1 cellular context compared by ENCODE assay signal in the genomic region with DNA sequence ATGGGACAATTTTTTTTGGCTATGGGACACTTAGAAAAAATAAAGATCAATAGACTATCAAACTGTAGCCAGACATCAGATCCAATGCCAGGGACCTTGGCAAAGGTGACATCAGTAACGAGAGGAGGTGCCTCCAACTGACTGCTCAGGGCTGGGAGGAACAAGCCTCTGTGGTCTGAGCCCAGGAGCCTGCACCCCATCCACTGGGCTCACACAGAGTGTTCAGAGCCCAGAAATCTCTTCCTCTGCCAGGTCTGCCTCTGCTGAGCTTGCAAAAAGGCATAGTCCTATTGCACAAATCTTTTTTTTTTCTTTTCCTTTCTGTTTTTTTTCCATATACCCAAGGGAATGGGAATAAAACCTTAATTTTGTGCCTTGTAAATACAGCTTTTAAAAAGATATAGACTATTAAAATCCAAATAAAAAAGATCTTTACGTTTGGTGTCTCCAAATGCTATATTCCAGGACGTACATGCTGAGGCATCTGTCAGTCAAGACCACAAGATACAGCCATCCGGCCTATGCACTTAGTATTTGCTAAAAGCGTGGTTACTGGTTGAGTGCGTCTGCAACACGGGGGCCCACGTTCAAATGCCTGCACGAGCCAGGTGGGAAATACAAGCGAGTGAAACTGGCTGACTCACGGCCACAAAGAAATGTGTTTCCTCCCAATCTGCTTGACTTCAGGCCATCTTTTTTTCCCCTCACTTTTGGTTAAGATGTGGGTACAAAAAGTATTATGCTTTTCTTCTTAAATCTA.
TF ChIP-seq lines count a peak whose summit lies in the region.

No MANE protein-coding gene starts in this region.

TF ChIP-seq in GM23338, 12 proteins besides CTCF, POLR2A, EP300 and RAD21 (continued from another document):
- TF ChIP-seq, protein P1, sequence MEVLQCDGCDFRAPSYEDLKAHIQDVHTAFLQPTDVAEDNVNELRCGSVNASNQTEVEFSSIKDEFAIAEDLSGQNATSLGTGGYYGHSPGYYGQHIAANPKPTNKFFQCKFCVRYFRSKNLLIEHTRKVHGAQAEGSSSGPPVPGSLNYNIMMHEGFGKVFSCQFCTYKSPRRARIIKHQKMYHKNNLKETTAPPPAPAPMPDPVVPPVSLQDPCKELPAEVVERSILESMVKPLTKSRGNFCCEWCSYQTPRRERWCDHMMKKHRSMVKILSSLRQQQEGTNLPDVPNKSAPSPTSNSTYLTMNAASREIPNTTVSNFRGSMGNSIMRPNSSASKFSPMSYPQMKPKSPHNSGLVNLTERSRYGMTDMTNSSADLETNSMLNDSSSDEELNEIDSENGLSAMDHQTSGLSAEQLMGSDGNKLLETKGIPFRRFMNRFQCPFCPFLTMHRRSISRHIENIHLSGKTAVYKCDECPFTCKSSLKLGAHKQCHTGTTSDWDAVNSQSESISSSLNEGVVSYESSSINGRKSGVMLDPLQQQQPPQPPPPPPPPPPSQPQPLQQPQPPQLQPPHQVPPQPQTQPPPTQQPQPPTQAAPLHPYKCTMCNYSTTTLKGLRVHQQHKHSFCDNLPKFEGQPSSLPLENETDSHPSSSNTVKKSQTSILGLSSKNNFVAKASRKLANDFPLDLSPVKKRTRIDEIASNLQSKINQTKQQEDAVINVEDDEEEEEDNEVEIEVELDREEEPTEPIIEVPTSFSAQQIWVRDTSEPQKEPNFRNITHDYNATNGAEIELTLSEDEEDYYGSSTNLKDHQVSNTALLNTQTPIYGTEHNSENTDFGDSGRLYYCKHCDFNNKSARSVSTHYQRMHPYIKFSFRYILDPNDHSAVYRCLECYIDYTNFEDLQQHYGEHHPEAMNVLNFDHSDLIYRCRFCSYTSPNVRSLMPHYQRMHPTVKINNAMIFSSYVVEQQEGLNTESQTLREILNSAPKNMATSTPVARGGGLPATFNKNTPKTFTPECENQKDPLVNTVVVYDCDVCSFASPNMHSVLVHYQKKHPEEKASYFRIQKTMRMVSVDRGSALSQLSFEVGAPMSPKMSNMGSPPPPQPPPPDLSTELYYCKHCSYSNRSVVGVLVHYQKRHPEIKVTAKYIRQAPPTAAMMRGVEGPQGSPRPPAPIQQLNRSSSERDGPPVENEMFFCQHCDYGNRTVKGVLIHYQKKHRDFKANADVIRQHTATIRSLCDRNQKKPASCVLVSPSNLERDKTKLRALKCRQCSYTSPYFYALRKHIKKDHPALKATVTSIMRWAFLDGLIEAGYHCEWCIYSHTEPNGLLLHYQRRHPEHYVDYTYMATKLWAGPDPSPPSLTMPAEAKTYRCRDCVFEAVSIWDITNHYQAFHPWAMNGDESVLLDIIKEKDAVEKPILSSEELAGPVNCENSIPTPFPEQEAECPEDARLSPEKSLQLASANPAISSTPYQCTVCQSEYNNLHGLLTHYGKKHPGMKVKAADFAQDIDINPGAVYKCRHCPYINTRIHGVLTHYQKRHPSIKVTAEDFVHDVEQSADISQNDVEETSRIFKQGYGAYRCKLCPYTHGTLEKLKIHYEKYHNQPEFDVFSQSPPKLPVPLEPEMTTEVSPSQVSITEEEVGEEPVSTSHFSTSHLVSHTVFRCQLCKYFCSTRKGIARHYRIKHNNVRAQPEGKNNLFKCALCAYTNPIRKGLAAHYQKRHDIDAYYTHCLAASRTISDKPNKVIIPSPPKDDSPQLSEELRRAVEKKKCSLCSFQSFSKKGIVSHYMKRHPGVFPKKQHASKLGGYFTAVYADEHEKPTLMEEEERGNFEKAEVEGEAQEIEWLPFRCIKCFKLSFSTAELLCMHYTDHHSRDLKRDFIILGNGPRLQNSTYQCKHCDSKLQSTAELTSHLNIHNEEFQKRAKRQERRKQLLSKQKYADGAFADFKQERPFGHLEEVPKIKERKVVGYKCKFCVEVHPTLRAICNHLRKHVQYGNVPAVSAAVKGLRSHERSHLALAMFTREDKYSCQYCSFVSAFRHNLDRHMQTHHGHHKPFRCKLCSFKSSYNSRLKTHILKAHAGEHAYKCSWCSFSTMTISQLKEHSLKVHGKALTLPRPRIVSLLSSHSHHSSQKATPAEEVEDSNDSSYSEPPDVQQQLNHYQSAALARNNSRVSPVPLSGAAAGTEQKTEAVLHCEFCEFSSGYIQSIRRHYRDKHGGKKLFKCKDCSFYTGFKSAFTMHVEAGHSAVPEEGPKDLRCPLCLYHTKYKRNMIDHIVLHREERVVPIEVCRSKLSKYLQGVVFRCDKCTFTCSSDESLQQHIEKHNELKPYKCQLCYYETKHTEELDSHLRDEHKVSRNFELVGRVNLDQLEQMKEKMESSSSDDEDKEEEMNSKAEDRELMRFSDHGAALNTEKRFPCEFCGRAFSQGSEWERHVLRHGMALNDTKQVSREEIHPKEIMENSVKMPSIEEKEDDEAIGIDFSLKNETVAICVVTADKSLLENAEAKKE (CRISPR knock-in tag; IDR thresholded peaks at IDR 0.05): no peak
- TF ChIP-seq STAT1 (IDR thresholded peaks at IDR 0.05; ENCODE audit: unreplicated experiment): no peak
- TF ChIP-seq, protein P2, sequence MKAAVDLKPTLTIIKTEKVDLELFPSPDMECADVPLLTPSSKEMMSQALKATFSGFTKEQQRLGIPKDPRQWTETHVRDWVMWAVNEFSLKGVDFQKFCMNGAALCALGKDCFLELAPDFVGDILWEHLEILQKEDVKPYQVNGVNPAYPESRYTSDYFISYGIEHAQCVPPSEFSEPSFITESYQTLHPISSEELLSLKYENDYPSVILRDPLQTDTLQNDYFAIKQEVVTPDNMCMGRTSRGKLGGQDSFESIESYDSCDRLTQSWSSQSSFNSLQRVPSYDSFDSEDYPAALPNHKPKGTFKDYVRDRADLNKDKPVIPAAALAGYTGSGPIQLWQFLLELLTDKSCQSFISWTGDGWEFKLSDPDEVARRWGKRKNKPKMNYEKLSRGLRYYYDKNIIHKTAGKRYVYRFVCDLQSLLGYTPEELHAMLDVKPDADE (IDR thresholded peaks at IDR 0.05): no peak
- no peak for TF ChIP-seq EZH2phosphoT487 (IDR thresholded peaks at IDR 0.05; ENCODE audit: unreplicated experiment)
- no peak for TF ChIP-seq ZNF331 (CRISPR knock-in tag; IDR thresholded peaks at IDR 0.05; ENCODE audit: low read depth)
- no peak for TF ChIP-seq CREB1 (CRISPR knock-in tag; IDR thresholded peaks at IDR 0.05; ENCODE audit: low read depth)
- no peak for TF ChIP-seq EZH2 (IDR thresholded peaks at IDR 0.05; ENCODE audit: low read depth, unreplicated experiment)
- no peak for TF ChIP-seq POLR2AphosphoS5 (IDR thresholded peaks at IDR 0.05; ENCODE audit: low read depth)
- no peak for TF ChIP-seq ZNF114 (CRISPR knock-in tag; IDR thresholded peaks at IDR 0.05)
- no peak for TF ChIP-seq JUNB (IDR thresholded peaks at IDR 0.05; ENCODE audit: unreplicated experiment)
